In genomic region chr17:4947010-4947410, GRCh38 we compare ENCODE assay signal across 9 cellular contexts. TPM values are rescaled to one million over a fixed set of nuclear protein-coding genes. Genes with fewer than 3 reads are reported as not detected.
DNase-seq lines count a peak whose midpoint lies in the region; ATAC-seq and TF ChIP-seq lines count a peak whose summit lies in the region.
"Had no signal": no experiment of that assay in that cellular context is flagged by ENCODE, and none has a peak within 500 bp of the region (broad histone marks: within the 10 kb centered on the region; RNA-seq: fewer than 3 reads in every experiment).

No MANE protein-coding gene starts in this region.

- peak overlapping the region; percentile 93 for H3K4me3 ChIP-seq in WI38 (ENCODE audit: low read depth, low read length)
- H3K4me3 ChIP-seq in right cardiac atrium (ENCODE audit: low read length): peak overlapping the region; percentile 87

- no peaks in the 10 kb centered on the region for H3K9me3 ChIP-seq in right cardiac atrium (ENCODE audit: control insufficient read depth, low read length)

- H3K27me3 Mint-ChIP-seq in activated T-cell treated with anti-CD3 and anti-CD28 coated beads, Interleukin-2, amount 50 U/mL, for 72 hours (ENCODE audit: low read depth): no peaks in the 10 kb centered on the region

- peak overlapping the region; percentile 93 to 98 for H3K4me3 Mint-ChIP-seq in activated T-cell treated with anti-CD3 and anti-CD28 coated beads, Interleukin-2, amount 50 U/mL, for 72 hours

- WGBS in right cardiac atrium: 2% methylated on average over 7 of the region's 7 CpGs

- no peak for ATAC-seq in activated T-cell treated with anti-CD3 and anti-CD28 coated beads, Interleukin-2, amount 50 U/mL, for 72 hours (replicated peaks in 1 of 2)
- no peak for ATAC-seq in right cardiac atrium

- peaks cover 5% of the 10 kb centered on the region for H3K4me1 ChIP-seq in right cardiac atrium (ENCODE audit: control insufficient read depth, insufficient read depth, low read length)

- intact Hi-C loops in right cardiac atrium (cut with DNase I): no loop called here

- DNase-seq in activated T-cell treated with anti-CD3 and anti-CD28 coated beads, Interleukin-2, amount 50 U/mL, for 72 hours: peak in 1 of 2 donors; percentile 32
- no peak for DNase-seq in activated T-cell treated with anti-CD3 and anti-CD28 coated beads, Interleukin-2, amount 50 U/mL, for 1 hour
- DNase-seq in right cardiac atrium: peak in 2 of 3 donors; percentile 57 to 67
- peak; percentile 46 for DNase-seq in stimulated activated naive CD4-positive, alpha-beta T cell treated with Interleukin-2 at 50 U/mL for 16 hours (lab: John Stamatoyannopoulos, UW)
- DNase-seq in stimulated activated CD4-positive, alpha-beta T cell treated with anti-CD3 and anti-CD28 coated beads, Interleukin-1b, Interleukin-23, amount 100 ng/mL, for 48 hours: no peak
- no peak for DNase-seq in NCI-H510A treated with DMSO at 0.1 percent for 48 hours (lab: John Stamatoyannopoulos, UW)
- no peak for DNase-seq in T-helper 9 cell

- H3K27ac Mint-ChIP-seq in activated T-cell treated with anti-CD3 and anti-CD28 coated beads, Interleukin-2, amount 50 U/mL, for 72 hours: peak overlapping the region; percentile 95

- H3K36me3 Mint-ChIP-seq in activated T-cell treated with anti-CD3 and anti-CD28 coated beads, Interleukin-2, amount 50 U/mL, for 72 hours (ENCODE audit: insufficient read depth in 2 of 2): peaks cover 29 to 40% of the 10 kb centered on the region in 2 donors

- H3K9me3 Mint-ChIP-seq in activated T-cell treated with anti-CD3 and anti-CD28 coated beads, Interleukin-2, amount 50 U/mL, for 72 hours: no peaks in the 10 kb centered on the region

- peaks cover 67% of the 10 kb centered on the region for H3K4me1 Mint-ChIP-seq in activated T-cell treated with anti-CD3 and anti-CD28 coated beads, Interleukin-2, amount 50 U/mL, for 72 hours (ENCODE audit: low read depth)

- TF ChIP-seq CTCF in WI38 (IDR thresholded peaks at IDR 0.05; ENCODE audit: low read depth, low read length): no peak

- peak overlapping the region; percentile 42 for H3K27ac ChIP-seq in right cardiac atrium (ENCODE audit: low read length)

- H3K27me3 ChIP-seq in right cardiac atrium (ENCODE audit: control insufficient read depth, insufficient read depth): no peaks in the 10 kb centered on the region

RNA-seq across cellular contexts. Expression of gene PFN1, which starts 1.3 kb away (rescaled TPM):
- total RNA-seq in activated T-cell treated with anti-CD3 and anti-CD28 coated beads, Interleukin-2, amount 50 U/mL, for 72 hours: 1,000 to 10,000 TPM; 1,225 to 1,232 TPM
- 100 to 1,000 TPM; 148 to 229 (median 201) TPM for total RNA-seq in right cardiac atrium
- polyA plus RNA-seq in right cardiac atrium: 180 TPM

RNA-seq across cellular contexts. Expression of gene ENO3, which starts 3.9 kb away (rescaled TPM):
- total RNA-seq in activated T-cell treated with anti-CD3 and anti-CD28 coated beads, Interleukin-2, amount 50 U/mL, for 72 hours: 100 to 1,000 TPM in 1 of 2 donors, 10 to 100 TPM in 1; 90.0 to 102 TPM
- 100 to 1,000 TPM; 198 to 695 (median 246) TPM for total RNA-seq in right cardiac atrium
- 455 TPM for polyA plus RNA-seq in right cardiac atrium

RNA-seq across cellular contexts. Expression of gene RNF167, which starts 6.9 kb away (rescaled TPM):
- 100 to 1,000 TPM; 176 to 201 TPM for total RNA-seq in activated T-cell treated with anti-CD3 and anti-CD28 coated beads, Interleukin-2, amount 50 U/mL, for 72 hours
- 100 to 1,000 TPM in 1 of 4 donors, 10 to 100 TPM in 3; 76.6 to 108 (median 87.5) TPM for total RNA-seq in right cardiac atrium
- polyA plus RNA-seq in right cardiac atrium: 124 TPM

RNA-seq across cellular contexts. Expression of gene SLC25A11, which starts 7.2 kb away (rescaled TPM):
- total RNA-seq in activated T-cell treated with anti-CD3 and anti-CD28 coated beads, Interleukin-2, amount 50 U/mL, for 72 hours: 10 to 100 TPM; 40.4 to 43.8 TPM
- total RNA-seq in right cardiac atrium: 100 to 1,000 TPM; 162 to 230 (median 202) TPM
- polyA plus RNA-seq in right cardiac atrium: 200 TPM

RNA-seq across cellular contexts. Expression of gene GP1BA, which starts 14.9 kb away (rescaled TPM):
- under 1 TPM in 1 of 2 donors, not detected in 1; 0.26 TPM for total RNA-seq in activated T-cell treated with anti-CD3 and anti-CD28 coated beads, Interleukin-2, amount 50 U/mL, for 72 hours
- under 1 TPM in 1 of 4 donors, not detected in 3; 0.23 TPM for total RNA-seq in right cardiac atrium
- 0.16 TPM for polyA plus RNA-seq in right cardiac atrium
- total RNA-seq: glomerular endothelial cell had no signal

Comparison
In these comparisons a context has a peak if more than half of its experiments do, and no peak if none do; other contexts are left out.
1. DNase-seq: peak in right cardiac atrium (2 of 3) and stimulated activated naive CD4-positive, alpha-beta T cell treated with Interleukin-2 at 50 U/mL for 16 hours (single experiment); none in activated T-cell treated with anti-CD3 and anti-CD28 coated beads, Interleukin-2, amount 50 U/mL, for 1 hour (single experiment), stimulated activated CD4-positive, alpha-beta T cell treated with anti-CD3 and anti-CD28 coated beads, Interleukin-1b, Interleukin-23, amount 100 ng/mL, for 48 hours (single experiment), NCI-H510A treated with DMSO at 0.1 percent for 48 hours (single experiment) and T-helper 9 cell (single experiment).
2. RNA of gene PFN1, which starts 1.3 kb away (total RNA-seq): 1,225 to 1,232 TPM in activated T-cell treated with anti-CD3 and anti-CD28 coated beads, Interleukin-2, amount 50 U/mL, for 72 hours; 148 to 229 TPM in right cardiac atrium; every median in the first group is over 4 times any median in the second.